2 cellular contexts compared by ENCODE assay signal in the genomic region with DNA sequence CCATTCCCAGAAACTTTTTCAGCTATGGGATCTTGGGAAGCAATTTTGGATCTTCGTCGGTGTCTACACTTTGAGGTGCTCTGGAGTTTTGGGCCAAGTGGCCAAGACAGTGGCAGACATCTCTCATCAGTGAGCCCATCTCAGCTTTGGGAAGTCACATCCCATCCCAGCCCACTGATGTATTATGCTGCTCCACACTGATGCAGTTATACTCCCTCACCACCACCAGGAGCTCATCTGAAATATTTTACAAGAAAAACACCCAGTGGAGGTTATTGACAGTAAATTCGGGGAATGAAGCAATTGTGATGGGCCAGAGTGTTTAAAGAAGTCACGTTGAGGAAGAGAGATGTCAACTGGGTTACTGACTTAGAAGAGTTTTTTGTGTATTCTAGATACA.
TF ChIP-seq lines count a peak whose summit lies in the region.

No MANE protein-coding gene starts in this region.

TF ChIP-seq in GM23338, 12 proteins besides CTCF, POLR2A, EP300 and RAD21 (continued from another document and continues in another):
- TF ChIP-seq, protein P1, sequence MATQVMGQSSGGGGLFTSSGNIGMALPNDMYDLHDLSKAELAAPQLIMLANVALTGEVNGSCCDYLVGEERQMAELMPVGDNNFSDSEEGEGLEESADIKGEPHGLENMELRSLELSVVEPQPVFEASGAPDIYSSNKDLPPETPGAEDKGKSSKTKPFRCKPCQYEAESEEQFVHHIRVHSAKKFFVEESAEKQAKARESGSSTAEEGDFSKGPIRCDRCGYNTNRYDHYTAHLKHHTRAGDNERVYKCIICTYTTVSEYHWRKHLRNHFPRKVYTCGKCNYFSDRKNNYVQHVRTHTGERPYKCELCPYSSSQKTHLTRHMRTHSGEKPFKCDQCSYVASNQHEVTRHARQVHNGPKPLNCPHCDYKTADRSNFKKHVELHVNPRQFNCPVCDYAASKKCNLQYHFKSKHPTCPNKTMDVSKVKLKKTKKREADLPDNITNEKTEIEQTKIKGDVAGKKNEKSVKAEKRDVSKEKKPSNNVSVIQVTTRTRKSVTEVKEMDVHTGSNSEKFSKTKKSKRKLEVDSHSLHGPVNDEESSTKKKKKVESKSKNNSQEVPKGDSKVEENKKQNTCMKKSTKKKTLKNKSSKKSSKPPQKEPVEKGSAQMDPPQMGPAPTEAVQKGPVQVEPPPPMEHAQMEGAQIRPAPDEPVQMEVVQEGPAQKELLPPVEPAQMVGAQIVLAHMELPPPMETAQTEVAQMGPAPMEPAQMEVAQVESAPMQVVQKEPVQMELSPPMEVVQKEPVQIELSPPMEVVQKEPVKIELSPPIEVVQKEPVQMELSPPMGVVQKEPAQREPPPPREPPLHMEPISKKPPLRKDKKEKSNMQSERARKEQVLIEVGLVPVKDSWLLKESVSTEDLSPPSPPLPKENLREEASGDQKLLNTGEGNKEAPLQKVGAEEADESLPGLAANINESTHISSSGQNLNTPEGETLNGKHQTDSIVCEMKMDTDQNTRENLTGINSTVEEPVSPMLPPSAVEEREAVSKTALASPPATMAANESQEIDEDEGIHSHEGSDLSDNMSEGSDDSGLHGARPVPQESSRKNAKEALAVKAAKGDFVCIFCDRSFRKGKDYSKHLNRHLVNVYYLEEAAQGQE (IDR thresholded peaks at IDR 0.05; ENCODE audit: unreplicated experiment): no peak
- TF ChIP-seq NANOG (IDR thresholded peaks at IDR 0.05; ENCODE audit: borderline replicate concordance) (no peak), POLR2AphosphoS5 (IDR thresholded peaks at IDR 0.05; ENCODE audit: low read depth) (no peak), EZH2 (IDR thresholded peaks at IDR 0.05; ENCODE audit: low read depth, unreplicated experiment) (no peak), STAT1 (IDR thresholded peaks at IDR 0.05; ENCODE audit: unreplicated experiment) (no peak), ZNF114 (CRISPR knock-in tag; IDR thresholded peaks at IDR 0.05) (no peak), EZH2phosphoT487 (IDR thresholded peaks at IDR 0.05; ENCODE audit: unreplicated experiment) (no peak), ZNF331 (CRISPR knock-in tag; IDR thresholded peaks at IDR 0.05; ENCODE audit: low read depth) (no peak)
- TF ChIP-seq, protein P2, sequence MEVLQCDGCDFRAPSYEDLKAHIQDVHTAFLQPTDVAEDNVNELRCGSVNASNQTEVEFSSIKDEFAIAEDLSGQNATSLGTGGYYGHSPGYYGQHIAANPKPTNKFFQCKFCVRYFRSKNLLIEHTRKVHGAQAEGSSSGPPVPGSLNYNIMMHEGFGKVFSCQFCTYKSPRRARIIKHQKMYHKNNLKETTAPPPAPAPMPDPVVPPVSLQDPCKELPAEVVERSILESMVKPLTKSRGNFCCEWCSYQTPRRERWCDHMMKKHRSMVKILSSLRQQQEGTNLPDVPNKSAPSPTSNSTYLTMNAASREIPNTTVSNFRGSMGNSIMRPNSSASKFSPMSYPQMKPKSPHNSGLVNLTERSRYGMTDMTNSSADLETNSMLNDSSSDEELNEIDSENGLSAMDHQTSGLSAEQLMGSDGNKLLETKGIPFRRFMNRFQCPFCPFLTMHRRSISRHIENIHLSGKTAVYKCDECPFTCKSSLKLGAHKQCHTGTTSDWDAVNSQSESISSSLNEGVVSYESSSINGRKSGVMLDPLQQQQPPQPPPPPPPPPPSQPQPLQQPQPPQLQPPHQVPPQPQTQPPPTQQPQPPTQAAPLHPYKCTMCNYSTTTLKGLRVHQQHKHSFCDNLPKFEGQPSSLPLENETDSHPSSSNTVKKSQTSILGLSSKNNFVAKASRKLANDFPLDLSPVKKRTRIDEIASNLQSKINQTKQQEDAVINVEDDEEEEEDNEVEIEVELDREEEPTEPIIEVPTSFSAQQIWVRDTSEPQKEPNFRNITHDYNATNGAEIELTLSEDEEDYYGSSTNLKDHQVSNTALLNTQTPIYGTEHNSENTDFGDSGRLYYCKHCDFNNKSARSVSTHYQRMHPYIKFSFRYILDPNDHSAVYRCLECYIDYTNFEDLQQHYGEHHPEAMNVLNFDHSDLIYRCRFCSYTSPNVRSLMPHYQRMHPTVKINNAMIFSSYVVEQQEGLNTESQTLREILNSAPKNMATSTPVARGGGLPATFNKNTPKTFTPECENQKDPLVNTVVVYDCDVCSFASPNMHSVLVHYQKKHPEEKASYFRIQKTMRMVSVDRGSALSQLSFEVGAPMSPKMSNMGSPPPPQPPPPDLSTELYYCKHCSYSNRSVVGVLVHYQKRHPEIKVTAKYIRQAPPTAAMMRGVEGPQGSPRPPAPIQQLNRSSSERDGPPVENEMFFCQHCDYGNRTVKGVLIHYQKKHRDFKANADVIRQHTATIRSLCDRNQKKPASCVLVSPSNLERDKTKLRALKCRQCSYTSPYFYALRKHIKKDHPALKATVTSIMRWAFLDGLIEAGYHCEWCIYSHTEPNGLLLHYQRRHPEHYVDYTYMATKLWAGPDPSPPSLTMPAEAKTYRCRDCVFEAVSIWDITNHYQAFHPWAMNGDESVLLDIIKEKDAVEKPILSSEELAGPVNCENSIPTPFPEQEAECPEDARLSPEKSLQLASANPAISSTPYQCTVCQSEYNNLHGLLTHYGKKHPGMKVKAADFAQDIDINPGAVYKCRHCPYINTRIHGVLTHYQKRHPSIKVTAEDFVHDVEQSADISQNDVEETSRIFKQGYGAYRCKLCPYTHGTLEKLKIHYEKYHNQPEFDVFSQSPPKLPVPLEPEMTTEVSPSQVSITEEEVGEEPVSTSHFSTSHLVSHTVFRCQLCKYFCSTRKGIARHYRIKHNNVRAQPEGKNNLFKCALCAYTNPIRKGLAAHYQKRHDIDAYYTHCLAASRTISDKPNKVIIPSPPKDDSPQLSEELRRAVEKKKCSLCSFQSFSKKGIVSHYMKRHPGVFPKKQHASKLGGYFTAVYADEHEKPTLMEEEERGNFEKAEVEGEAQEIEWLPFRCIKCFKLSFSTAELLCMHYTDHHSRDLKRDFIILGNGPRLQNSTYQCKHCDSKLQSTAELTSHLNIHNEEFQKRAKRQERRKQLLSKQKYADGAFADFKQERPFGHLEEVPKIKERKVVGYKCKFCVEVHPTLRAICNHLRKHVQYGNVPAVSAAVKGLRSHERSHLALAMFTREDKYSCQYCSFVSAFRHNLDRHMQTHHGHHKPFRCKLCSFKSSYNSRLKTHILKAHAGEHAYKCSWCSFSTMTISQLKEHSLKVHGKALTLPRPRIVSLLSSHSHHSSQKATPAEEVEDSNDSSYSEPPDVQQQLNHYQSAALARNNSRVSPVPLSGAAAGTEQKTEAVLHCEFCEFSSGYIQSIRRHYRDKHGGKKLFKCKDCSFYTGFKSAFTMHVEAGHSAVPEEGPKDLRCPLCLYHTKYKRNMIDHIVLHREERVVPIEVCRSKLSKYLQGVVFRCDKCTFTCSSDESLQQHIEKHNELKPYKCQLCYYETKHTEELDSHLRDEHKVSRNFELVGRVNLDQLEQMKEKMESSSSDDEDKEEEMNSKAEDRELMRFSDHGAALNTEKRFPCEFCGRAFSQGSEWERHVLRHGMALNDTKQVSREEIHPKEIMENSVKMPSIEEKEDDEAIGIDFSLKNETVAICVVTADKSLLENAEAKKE (CRISPR knock-in tag; IDR thresholded peaks at IDR 0.05): no peak
- TF ChIP-seq, protein P3, sequence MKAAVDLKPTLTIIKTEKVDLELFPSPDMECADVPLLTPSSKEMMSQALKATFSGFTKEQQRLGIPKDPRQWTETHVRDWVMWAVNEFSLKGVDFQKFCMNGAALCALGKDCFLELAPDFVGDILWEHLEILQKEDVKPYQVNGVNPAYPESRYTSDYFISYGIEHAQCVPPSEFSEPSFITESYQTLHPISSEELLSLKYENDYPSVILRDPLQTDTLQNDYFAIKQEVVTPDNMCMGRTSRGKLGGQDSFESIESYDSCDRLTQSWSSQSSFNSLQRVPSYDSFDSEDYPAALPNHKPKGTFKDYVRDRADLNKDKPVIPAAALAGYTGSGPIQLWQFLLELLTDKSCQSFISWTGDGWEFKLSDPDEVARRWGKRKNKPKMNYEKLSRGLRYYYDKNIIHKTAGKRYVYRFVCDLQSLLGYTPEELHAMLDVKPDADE (IDR thresholded peaks at IDR 0.05): no peak

TF ChIP-seq in K562, 482 proteins besides CTCF, POLR2A, EP300 and RAD21 (continued from another document):
- TF ChIP-seq, protein P4, sequence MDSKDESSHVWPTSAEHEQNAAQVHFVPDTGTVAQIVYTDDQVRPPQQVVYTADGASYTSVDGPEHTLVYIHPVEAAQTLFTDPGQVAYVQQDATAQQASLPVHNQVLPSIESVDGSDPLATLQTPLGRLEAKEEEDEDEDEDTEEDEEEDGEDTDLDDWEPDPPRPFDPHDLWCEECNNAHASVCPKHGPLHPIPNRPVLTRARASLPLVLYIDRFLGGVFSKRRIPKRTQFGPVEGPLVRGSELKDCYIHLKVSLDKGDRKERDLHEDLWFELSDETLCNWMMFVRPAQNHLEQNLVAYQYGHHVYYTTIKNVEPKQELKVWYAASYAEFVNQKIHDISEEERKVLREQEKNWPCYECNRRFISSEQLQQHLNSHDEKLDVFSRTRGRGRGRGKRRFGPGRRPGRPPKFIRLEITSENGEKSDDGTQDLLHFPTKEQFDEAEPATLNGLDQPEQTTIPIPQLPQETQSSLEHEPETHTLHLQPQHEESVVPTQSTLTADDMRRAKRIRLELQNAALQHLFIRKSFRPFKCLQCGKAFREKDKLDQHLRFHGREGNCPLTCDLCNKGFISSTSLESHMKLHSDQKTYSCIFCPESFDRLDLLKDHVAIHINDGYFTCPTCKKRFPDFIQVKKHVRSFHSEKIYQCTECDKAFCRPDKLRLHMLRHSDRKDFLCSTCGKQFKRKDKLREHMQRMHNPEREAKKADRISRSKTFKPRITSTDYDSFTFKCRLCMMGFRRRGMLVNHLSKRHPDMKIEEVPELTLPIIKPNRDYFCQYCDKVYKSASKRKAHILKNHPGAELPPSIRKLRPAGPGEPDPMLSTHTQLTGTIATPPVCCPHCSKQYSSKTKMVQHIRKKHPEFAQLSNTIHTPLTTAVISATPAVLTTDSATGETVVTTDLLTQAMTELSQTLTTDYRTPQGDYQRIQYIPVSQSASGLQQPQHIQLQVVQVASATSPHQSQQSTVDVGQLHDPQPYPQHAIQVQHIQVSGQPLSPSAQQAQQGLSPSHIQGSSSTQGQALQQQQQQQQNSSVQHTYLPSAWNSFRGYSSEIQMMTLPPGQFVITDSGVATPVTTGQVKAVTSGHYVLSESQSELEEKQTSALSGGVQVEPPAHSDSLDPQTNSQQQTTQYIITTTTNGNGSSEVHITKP (IDR thresholded peaks at IDR 0.05; ENCODE audit: partially characterized antibody): no peak
TF ChIP-seq in K562: peak in this region for 0.
